Comparison of ENCODE assay signal across 36 cellular contexts in genomic region chr2:39898934-39899333, GRCh38.
"Had no signal": no experiment of that assay in that cellular context is flagged by ENCODE, and none has a peak within 500 bp of the region (broad histone marks: within the 10 kb centered on the region; RNA-seq: fewer than 3 reads in every experiment).

No MANE protein-coding gene starts in this region.

- H3K27me3 Mint-ChIP-seq: activated naive CD8-positive, alpha-beta T cell treated with anti-CD3 and anti-CD28 coated beads for 36 hours; dendritic cell treated with granulocyte-macrophage colony-stimulating factor and Interleukin-4, amounts not matched to agents 40 ng/mL and 50 ng/mL, for 4 days had no signal

- ATAC-seq: activated CD4-positive, CD25-positive, alpha-beta regulatory T cell treated with anti-CD3 and anti-CD28 coated beads, Interleukin-2, amount 50 U/mL, for 24 hours; activated CD8-positive, alpha-beta T cell treated with anti-CD3 and anti-CD28 coated beads for 36 hours; activated naive CD8-positive, alpha-beta T cell treated with anti-CD3 and anti-CD28 coated beads, Interleukin-2, amount 50 U/mL, for 24 hours; activated T-cell treated with anti-CD3 and anti-CD28 coated beads, Interleukin-2, amount 50 U/mL, for 4 hours; activated T-helper 17 cell treated with anti-CD3 and anti-CD28 coated beads, Interleukin-2, amount 50 U/mL, for 72 hours; body of pancreas; effector memory CD8-positive, alpha-beta T cell; esophagus mucosa; gastroesophageal sphincter; heart right ventricle; T-helper 17 cell had no signal

- H3K4me1 Mint-ChIP-seq: activated B cell treated with CpG ODN at 0.5 μM for 24 hours; activated naive CD4-positive, alpha-beta T cell treated with anti-CD3 and anti-CD28 coated beads, Interleukin-2, amount 50 U/mL, for 24 hours; activated naive CD8-positive, alpha-beta T cell treated with anti-CD3 and anti-CD28 coated beads for 36 hours; activated T-helper 17 cell treated with anti-CD3 and anti-CD28 coated beads, Interleukin-2, amount 50 U/mL, for 72 hours; T-helper 17 cell had no signal

- H3K36me3 Mint-ChIP-seq: activated naive CD4-positive, alpha-beta T cell treated with anti-CD3 and anti-CD28 coated beads, Interleukin-2, amount 50 U/mL, for 24 hours; activated naive CD8-positive, alpha-beta T cell treated with anti-CD3 and anti-CD28 coated beads for 36 hours had no signal

- H3K4me1 ChIP-seq: adrenal gland, body of pancreas, heart right ventricle had no signal

- H3K27me3 ChIP-seq: adrenal gland, body of pancreas, cardiac muscle cell, gastroesophageal sphincter, heart right ventricle, hepatocyte had no signal

- H3K9me3 Mint-ChIP-seq: activated B cell treated with CpG ODN at 0.5 μM for 24 hours; activated CD8-positive, alpha-beta T cell treated with anti-CD3 and anti-CD28 coated beads for 36 hours; activated naive CD4-positive, alpha-beta T cell treated with anti-CD3 and anti-CD28 coated beads, Interleukin-2, amount 50 U/mL, for 24 hours; activated naive CD8-positive, alpha-beta T cell treated with anti-CD3 and anti-CD28 coated beads for 36 hours; activated T-cell treated with anti-CD3 and anti-CD28 coated beads, Interleukin-2, amount 50 U/mL, for 4 hours; activated T-helper 17 cell treated with anti-CD3 and anti-CD28 coated beads, Interleukin-2, amount 50 U/mL, for 72 hours; dendritic cell treated with granulocyte-macrophage colony-stimulating factor and Interleukin-4, amounts not matched to agents 40 ng/mL and 50 ng/mL, for 4 days; effector memory CD8-positive, alpha-beta T cell; T-helper 2 cell treated with Interferon-gamma antibody and Interleukin-4, amounts not matched to agents 5 μg/mL and 100 μg/mL, for 36 hours had no signal

- H2AFZ ChIP-seq: hepatocyte had no signal

- DNase-seq: activated B cell treated with CpG ODN at 0.5 μM for 24 hours; activated CD4-positive, alpha-beta T cell treated with anti-CD3 and anti-CD28 coated beads for 48 hours; activated CD4-positive, alpha-beta T cell treated with anti-CD3 and anti-CD28 coated beads, Interleukin-2, amount 50 U/mL, for 1 hour; activated CD4-positive, alpha-beta T cell treated with anti-CD3 and anti-CD28 coated beads, Interleukin-2, amount 50 U/mL, for 48 hours; activated CD8-positive, alpha-beta memory T cell treated with anti-CD3 and anti-CD28 coated beads for 24 hours; activated CD8-positive, alpha-beta T cell treated with anti-CD3 and anti-CD28 coated beads for 36 hours; activated effector memory CD4-positive, alpha-beta T cell treated with Interleukin-2 at 50 U/mL for 16 hours; activated gamma-delta T cell treated with Interleukin-2 at 50 U/mL for 16 hours; activated naive CD4-positive, alpha-beta T cell treated with Interleukin-2 at 50 U/mL for 16 hours; activated naive CD8-positive, alpha-beta T cell treated with anti-CD3 and anti-CD28 coated beads for 36 hours; activated naive CD8-positive, alpha-beta T cell treated with anti-CD3 and anti-CD28 coated beads, Interleukin-2, amount 50 U/mL, for 24 hours; activated T-cell treated with anti-CD3 and anti-CD28 coated beads, Interleukin-2, amount 50 U/mL, for 4 hours; adrenal gland; amygdala; aorta; body of pancreas; central memory CD4-positive, alpha-beta T cell; cerebellar nuclear complex; effector CD4-positive, alpha-beta T cell; effector memory CD8-positive, alpha-beta T cell; foreskin melanocyte; heart right ventricle; T-helper 1 cell; T-helper 17 cell; T1000; WERI-Rb-1 had no signal

- H3K9me3 ChIP-seq: adrenal gland, body of pancreas, gastroesophageal sphincter, heart right ventricle had no signal

- H3K36me3 ChIP-seq: adrenal gland, cardiac muscle cell, gastroesophageal sphincter, heart right ventricle, WERI-Rb-1 had no signal

- H3K79me2 ChIP-seq: hepatocyte had no signal

- H3K4me2 ChIP-seq: hepatocyte had no signal

- H3K27ac Mint-ChIP-seq: activated B cell treated with CpG ODN at 0.5 μM for 24 hours; activated CD8-positive, alpha-beta T cell treated with anti-CD3 and anti-CD28 coated beads for 36 hours; activated naive CD4-positive, alpha-beta T cell treated with anti-CD3 and anti-CD28 coated beads, Interleukin-2, amount 50 U/mL, for 24 hours; activated naive CD8-positive, alpha-beta T cell treated with anti-CD3 and anti-CD28 coated beads for 36 hours; activated naive CD8-positive, alpha-beta T cell treated with anti-CD3 and anti-CD28 coated beads, Interleukin-2, amount 50 U/mL, for 24 hours; activated T-helper 17 cell treated with anti-CD3 and anti-CD28 coated beads, Interleukin-2, amount 50 U/mL, for 72 hours; dendritic cell treated with granulocyte-macrophage colony-stimulating factor and Interleukin-4, amounts not matched to agents 40 ng/mL and 50 ng/mL, for 4 days; effector memory CD8-positive, alpha-beta T cell; T-helper 17 cell; T-helper 2 cell treated with Interferon-gamma antibody and Interleukin-4, amounts not matched to agents 5 μg/mL and 100 μg/mL, for 36 hours had no signal

- H3K4me3 Mint-ChIP-seq: activated B cell treated with CpG ODN at 0.5 μM for 24 hours; activated CD8-positive, alpha-beta T cell treated with anti-CD3 and anti-CD28 coated beads for 36 hours; activated naive CD4-positive, alpha-beta T cell treated with anti-CD3 and anti-CD28 coated beads, Interleukin-2, amount 50 U/mL, for 24 hours; activated naive CD8-positive, alpha-beta T cell treated with anti-CD3 and anti-CD28 coated beads for 36 hours; activated naive CD8-positive, alpha-beta T cell treated with anti-CD3 and anti-CD28 coated beads, Interleukin-2, amount 50 U/mL, for 24 hours; activated T-cell treated with anti-CD3 and anti-CD28 coated beads, Interleukin-2, amount 50 U/mL, for 4 hours; activated T-helper 17 cell treated with anti-CD3 and anti-CD28 coated beads, Interleukin-2, amount 50 U/mL, for 72 hours; dendritic cell treated with granulocyte-macrophage colony-stimulating factor and Interleukin-4, amounts not matched to agents 40 ng/mL and 50 ng/mL, for 4 days; effector memory CD8-positive, alpha-beta T cell; T-helper 17 cell; T-helper 2 cell treated with Interferon-gamma antibody and Interleukin-4, amounts not matched to agents 5 μg/mL and 100 μg/mL, for 36 hours had no signal

- H3K4me3 ChIP-seq: adrenal gland, body of pancreas, cardiac muscle cell, coronary artery, gastroesophageal sphincter, heart right ventricle, hepatocyte had no signal

- H3K27ac ChIP-seq: adrenal gland, body of pancreas, cardiac muscle cell, coronary artery, gastroesophageal sphincter, heart right ventricle, hepatocyte, WERI-Rb-1 had no signal
